In genomic region chr3:138829886-138830510, GRCh38 we compare ENCODE assay signal across 17 cellular contexts. TPM values are rescaled to one million over a fixed set of nuclear protein-coding genes. Genes with fewer than 3 reads are reported as not detected.
A peak's percentile ranks its signal among the peaks of the same experiment; 100 is the strongest.
DNase-seq lines count a peak whose midpoint lies in the region; ATAC-seq and TF ChIP-seq lines count a peak whose summit lies in the region.
"Had no signal": no experiment of that assay in that cellular context is flagged by ENCODE, and none has a peak within 500 bp of the region (broad histone marks: within the 10 kb centered on the region; RNA-seq: fewer than 3 reads in every experiment).

No MANE protein-coding gene starts in this region.

- no peak overlapping the region for H3K4me2 ChIP-seq in GM23338
- H3K4me2 ChIP-seq in Karpas-422 (ENCODE audit: low read depth, low read length, poor library complexity, severe bottlenecking): no peak overlapping the region
- H3K4me2 ChIP-seq: KMS-11 had no signal

- H3K4me3 ChIP-seq in GM23338 (no peak overlapping the region), Karpas-422 (ENCODE audit: low read length) (no peak overlapping the region)
- H3K4me3 ChIP-seq: SJCRH30 had no signal

- CTCF ChIA-PET in CD4-positive, alpha-beta T cell (lab: Charles Lee): no interaction called here

- H3K4me1 Mint-ChIP-seq in CD4-positive, alpha-beta T cell (ENCODE audit: low read depth): peaks cover 41% of the 10 kb centered on the region
- H3K4me1 Mint-ChIP-seq in GM23338 (peaks cover 14% of the 10 kb centered on the region), T-helper 17 cell (peaks cover 24% of the 10 kb centered on the region), nephron progenitor cell (peaks cover 11% of the 10 kb centered on the region)

- peaks cover 3% of the 10 kb centered on the region; the same call in 1 of the 2 replicates for H4K20me1 ChIP-seq in GM23338 (replicated peaks; ENCODE audit: insufficient read depth)
- no peaks in the 10 kb centered on the region; the same call in 1 of the 2 replicates for H4K20me1 ChIP-seq in Karpas-422 (ENCODE audit: insufficient read depth, low read depth, low read length)

- H3K9me3 Mint-ChIP-seq in CD4-positive, alpha-beta T cell: no peaks in the 10 kb centered on the region
- H3K9me3 Mint-ChIP-seq in GM23338 (no peaks in the 10 kb centered on the region; the same call in 1 of the 3 replicates), nephron progenitor cell (peaks cover 27% of the 10 kb centered on the region)

- POLR2A ChIA-PET in CD4-positive, alpha-beta T cell (lab: Charles Lee): no interaction called here

- H2AFZ ChIP-seq in GM23338 (no peak overlapping the region), Karpas-422 (ENCODE audit: low read length) (no peak overlapping the region)

- no peaks in the 10 kb centered on the region for H3K27me3 ChIP-seq in CD4-positive, alpha-beta T cell (ENCODE audit: control insufficient read depth, insufficient read depth, low read length)
- H3K27me3 ChIP-seq in GM23338 (ENCODE audit: insufficient read depth): no peaks in the 10 kb centered on the region
- no peaks in the 10 kb centered on the region for H3K27me3 ChIP-seq in Karpas-422 (ENCODE audit: low read length)
- H3K27me3 ChIP-seq: SJCRH30 had no signal

- peaks cover 92% of the 10 kb centered on the region for H3K79me2 ChIP-seq in GM23338 (replicated peaks; ENCODE audit: insufficient read depth)
- peaks cover 89% of the 10 kb centered on the region for H3K79me2 ChIP-seq in Karpas-422 (ENCODE audit: low read length)

- no peaks in the 10 kb centered on the region for H3K36me3 ChIP-seq in GM23338 (ENCODE audit: insufficient read depth)
- no peaks in the 10 kb centered on the region for H3K36me3 ChIP-seq in Karpas-422 (ENCODE audit: insufficient read depth, low read length)
- H3K36me3 ChIP-seq: SJCRH30 had no signal

- H3K27me3 Mint-ChIP-seq in CD4-positive, alpha-beta T cell: no peaks in the 10 kb centered on the region
- no peaks in the 10 kb centered on the region for H3K27me3 Mint-ChIP-seq in GM23338 (ENCODE audit: insufficient read depth, low read depth, poor library complexity)
- no peaks in the 10 kb centered on the region for H3K27me3 Mint-ChIP-seq in T-helper 17 cell
- H3K27me3 Mint-ChIP-seq in nephron progenitor cell (ENCODE audit: low read depth, poor library complexity): peaks cover 4% of the 10 kb centered on the region
- H3K27me3 Mint-ChIP-seq: B cell had no signal

- H3K9ac ChIP-seq in Karpas-422 (ENCODE audit: low read length): no peak overlapping the region
- H3K9ac ChIP-seq: KMS-11 had no signal

- H3K27ac Mint-ChIP-seq in CD4-positive, alpha-beta T cell: no peak overlapping the region
- H3K27ac Mint-ChIP-seq in GM23338 (no peak overlapping the region), T-helper 17 cell (peak overlapping the region; percentile 74), nephron progenitor cell (peak overlapping the region; percentile 47)
- H3K27ac Mint-ChIP-seq: B cell; CD8-positive, alpha-beta T cell had no signal

- H3K9me2 ChIP-seq in GM23338 (ENCODE audit: insufficient read depth): no peaks in the 10 kb centered on the region
- H3K9me2 ChIP-seq in Karpas-422 (replicated peaks; ENCODE audit: insufficient read depth, low read length): no peaks in the 10 kb centered on the region

- H3K4me1 ChIP-seq in GM23338 (ENCODE audit: insufficient read depth): peaks cover 10% of the 10 kb centered on the region
- H3K4me1 ChIP-seq in Karpas-422 (ENCODE audit: low read length): peaks cover 8% of the 10 kb centered on the region
- H3K4me1 ChIP-seq: SJCRH30 had no signal

- no peak for ATAC-seq in CD4-positive, alpha-beta T cell (ENCODE audit: poor library complexity)
- ATAC-seq in GM23338 (no peak), T-helper 17 cell (no peak), GM19351 (IDR thresholded peaks at IDR 0.05; ENCODE audit: unreplicated experiment) (no peak)
- ATAC-seq: CD8-positive, alpha-beta T cell; HepG2 had no signal

- no peak overlapping the region for H3K27ac ChIP-seq in CD4-positive, alpha-beta T cell (ENCODE audit: low read depth, low read length)
- H3K27ac ChIP-seq in GM23338 (ENCODE audit: low read depth) (peak overlapping the region; percentile 27), Karpas-422 (ENCODE audit: low read length) (no peak overlapping the region)
- H3K27ac ChIP-seq: KMS-11, SJCRH30 had no signal

- peaks cover 49% of the 10 kb centered on the region for H3K36me3 Mint-ChIP-seq in CD4-positive, alpha-beta T cell (ENCODE audit: low read depth)
- peaks cover 31% of the 10 kb centered on the region for H3K36me3 Mint-ChIP-seq in GM23338 (ENCODE audit: low read depth)
- H3K36me3 Mint-ChIP-seq in T-helper 17 cell (ENCODE audit: low read depth): peaks cover 2% of the 10 kb centered on the region
- H3K36me3 Mint-ChIP-seq in nephron progenitor cell (ENCODE audit: low read depth): peaks cover 51% of the 10 kb centered on the region

- DNase-seq in CD4-positive, alpha-beta T cell: no peak
- DNase-seq in GM23338 (ENCODE audit: low spot score): no peak
- no peak for DNase-seq in T-helper 17 cell
- no peak for DNase-seq in nephron progenitor cell
- no peak for DNase-seq in iPS-NIHi11 (ENCODE audit: low spot score)
- DNase-seq in Karpas-422: no peak
- DNase-seq: CD8-positive, alpha-beta T cell; GOT3; NCI-H1930; NCI-H2171; NCI-H446; SJCRH30; SW 1271 had no signal

- peak overlapping the region; percentile 16 for H3K4me3 Mint-ChIP-seq in CD4-positive, alpha-beta T cell
- H3K4me3 Mint-ChIP-seq in GM23338: no peak overlapping the region
- no peak overlapping the region for H3K4me3 Mint-ChIP-seq in T-helper 17 cell
- no peak overlapping the region for H3K4me3 Mint-ChIP-seq in nephron progenitor cell
- H3K4me3 Mint-ChIP-seq: B cell; CD8-positive, alpha-beta T cell had no signal

- peaks cover 5% of the 10 kb centered on the region for H3F3A ChIP-seq in GM23338 (replicated peaks; ENCODE audit: low read depth)

- no peak for TF ChIP-seq CTCF in CD4-positive, alpha-beta T cell (IDR thresholded peaks at IDR 0.05)
- no peak for TF ChIP-seq CTCF in GM23338 (conservative IDR thresholded peaks at IDR 0.05; ENCODE audit: low read depth in 2 of 2)
- no peak for TF ChIP-seq CTCF in nephron progenitor cell (IDR thresholded peaks at IDR 0.05)

- intact Hi-C loops in CD4-positive, alpha-beta T cell (cut with DNase I, micrococcal nuclease): loop anchor here (5.0 to 10.0 kb wide), 4 partner anchors 53 to 645 kb away; partner anchors contain the start of genes ARMC8 (in 1 of the 2) and MRPS22 (in 1 of the 2)

- no peaks in the 10 kb centered on the region for H3K9me3 ChIP-seq in CD4-positive, alpha-beta T cell (ENCODE audit: control insufficient read depth, low read length)
- H3K9me3 ChIP-seq in T-helper 17 cell (ENCODE audit: control insufficient read depth, low read length, poor library complexity, severe bottlenecking) (no peaks in the 10 kb centered on the region), Karpas-422 (ENCODE audit: low read length) (no peaks in the 10 kb centered on the region)
- H3K9me3 ChIP-seq: SJCRH30 had no signal

TF ChIP-seq in GM23338, 12 proteins besides CTCF, POLR2A, EP300 and RAD21 (continues in another document):
- TF ChIP-seq REST (IDR thresholded peaks at IDR 0.05; ENCODE audit: unreplicated experiment): no peak

RNA-seq across cellular contexts. Expression of gene PIK3CB, which starts 4.7 kb away (rescaled TPM):
- total RNA-seq in CD4-positive, alpha-beta T cell: 10 to 100 TPM; 23.0 to 26.4 TPM
- 32.1 and 32.4 TPM in 2 replicates for total RNA-seq in GM23338 (2014; rRNA removed; shearing (Covaris generic))
- polyA plus RNA-seq in GM23338 (2016; fragmentation: Nextera tagmentation; extraction: Ambion mirVana): 11.7 and 13.3 TPM in 2 replicates
- 10 to 100 TPM; 26.5 to 36.2 TPM for total RNA-seq in T-helper 17 cell
- 13.0 and 35.3 TPM in 2 replicates for total RNA-seq in Karpas-422 (2014; rRNA removed; shearing (Covaris generic); ENCODE audit: low replicate concordance)

Comparison
In these comparisons a context has a peak if more than half of its experiments do, and no peak if none do; other contexts are left out.
1. H3K27ac Mint-ChIP-seq: peak in T-helper 17 cell (single experiment) and nephron progenitor cell (single experiment); none in CD4-positive, alpha-beta T cell (single experiment) and GM23338 (single experiment).